ENCODE assay signal across 23 cellular contexts in the genomic region with DNA sequence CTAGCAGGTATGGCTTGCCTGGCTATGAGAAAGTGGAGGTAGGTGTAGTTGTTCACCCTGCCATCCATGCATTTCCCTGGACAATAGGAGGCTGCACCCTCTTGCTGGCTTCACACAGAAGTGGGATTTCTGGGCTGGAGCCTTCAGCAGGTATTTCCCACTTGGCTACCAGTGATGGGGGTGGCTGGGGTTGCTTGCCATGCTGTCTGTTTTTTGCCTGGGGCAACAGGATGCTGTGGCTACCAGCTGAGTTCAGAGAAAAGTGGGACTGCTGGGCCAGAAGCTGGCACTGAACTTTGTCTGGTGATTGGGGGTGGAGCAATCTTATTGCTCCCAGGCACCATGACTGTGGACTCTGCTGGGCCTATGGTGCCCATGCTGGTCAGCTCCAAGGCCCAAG.
DNase-seq lines count a peak whose midpoint lies in the region; ATAC-seq and TF ChIP-seq lines count a peak whose summit lies in the region.
"Had no signal": no experiment of that assay in that cellular context is flagged by ENCODE, and none has a peak within 500 bp of the region (broad histone marks: within the 10 kb centered on the region; RNA-seq: fewer than 3 reads in every experiment).

No MANE protein-coding gene starts in this region.

- no peak overlapping the region for H3K27ac Mint-ChIP-seq in naive thymus-derived CD4-positive, alpha-beta T cell
- H3K27ac Mint-ChIP-seq in stimulated activated naive CD8-positive, alpha-beta T cell treated with anti-CD3 and anti-CD28 coated beads, Interleukin-15, amount 100 ng/mL, for 72 hours = no peak overlapping the region
- H3K27ac Mint-ChIP-seq: CD14-positive monocyte; CD4-positive, alpha-beta memory T cell; CD4-positive, CD25-positive, alpha-beta regulatory T cell; CD8-positive, alpha-beta memory T cell had no signal

- no peak overlapping the region for H2BK120ac ChIP-seq in neuronal stem cell (ENCODE audit: low read depth, low read length)

- H3K4me1 Mint-ChIP-seq in naive thymus-derived CD4-positive, alpha-beta T cell = no peaks in the 10 kb centered on the region
- H3K4me1 Mint-ChIP-seq in stimulated activated naive CD8-positive, alpha-beta T cell treated with anti-CD3 and anti-CD28 coated beads, Interleukin-15, amount 100 ng/mL, for 72 hours = no peaks in the 10 kb centered on the region
- H3K4me1 Mint-ChIP-seq: CD14-positive monocyte; CD4-positive, alpha-beta memory T cell; CD4-positive, CD25-positive, alpha-beta regulatory T cell; CD8-positive, alpha-beta memory T cell had no signal

- CTCF ChIA-PET in naive thymus-derived CD4-positive, alpha-beta T cell (lab: Charles Lee) = no interaction called here

- H3K79me2 ChIP-seq in DND-41 (ENCODE audit: insufficient read depth, low read length) = no peaks in the 10 kb centered on the region

- H4K20me1 ChIP-seq in DND-41 (ENCODE audit: insufficient read depth, low read length) = no peaks in the 10 kb centered on the region
- H4K20me1 ChIP-seq: BLaER1 had no signal

- H3K4me3 ChIP-seq in DND-41 (ENCODE audit: low read depth in 1 of 2, low read length in 2 of 2) (no peak overlapping the region), neuronal stem cell (ENCODE audit: low read length in 2 of 2) (peak overlapping the region in 1 of 2 donors; percentile 52)
- H3K4me3 ChIP-seq in naive thymus-derived CD4-positive, alpha-beta T cell (ENCODE audit: low read length) = no peak overlapping the region
- H3K4me3 ChIP-seq: BLaER1 had no signal

- no peak overlapping the region for H3K27ac ChIP-seq in DND-41 (ENCODE audit: low read length)
- no peak overlapping the region for H3K27ac ChIP-seq in neuronal stem cell (replicated peaks; ENCODE audit: low read length)
- H3K27ac ChIP-seq in naive thymus-derived CD4-positive, alpha-beta T cell (ENCODE audit: low read depth, low read length) = no peak overlapping the region
- H3K27ac ChIP-seq: BLaER1 had no signal

- H3K27me3 ChIP-seq in DND-41 (ENCODE audit: insufficient read depth, low read length, poor library complexity) (no peaks in the 10 kb centered on the region), neuronal stem cell (ENCODE audit: control insufficient read depth in 3 of 3, insufficient read depth in 3 of 3, low read depth in 1 of 3, low read length in 3 of 3) (no peaks in the 10 kb centered on the region)
- H3K27me3 ChIP-seq in naive thymus-derived CD4-positive, alpha-beta T cell (ENCODE audit: control insufficient read depth in 2 of 2, insufficient read depth in 2 of 2, low read length in 2 of 2) = no peaks in the 10 kb centered on the region
- H3K27me3 ChIP-seq: BE2C, BLaER1 had no signal

- intact Hi-C loops in naive thymus-derived CD4-positive, alpha-beta T cell (cut with micrococcal nuclease) = no loop called here

- no peak for TF ChIP-seq CTCF in DND-41 (IDR thresholded peaks at IDR 0.05; ENCODE audit: borderline replicate concordance, extremely low read depth, low read length, poor library complexity, severe bottlenecking)

- H3K36me3 Mint-ChIP-seq in naive thymus-derived CD4-positive, alpha-beta T cell = no peaks in the 10 kb centered on the region
- H3K36me3 Mint-ChIP-seq: CD14-positive monocyte; CD4-positive, alpha-beta memory T cell; CD4-positive, CD25-positive, alpha-beta regulatory T cell; CD8-positive, alpha-beta memory T cell had no signal

- peak overlapping the region; percentile 2 for H2AK5ac ChIP-seq in neuronal stem cell (ENCODE audit: low read depth, low read length)

- H4K91ac ChIP-seq in neuronal stem cell (ENCODE audit: low read depth, low read length, poor library complexity) = no peak overlapping the region

- H3K36me3 ChIP-seq in DND-41 (ENCODE audit: insufficient read depth, low read length) = no peaks in the 10 kb centered on the region
- no peaks in the 10 kb centered on the region for H3K36me3 ChIP-seq in neuronal stem cell (replicated peaks in 1 of 2; ENCODE audit: control insufficient read depth in 2 of 2, insufficient read depth in 2 of 2, low read length in 2 of 2)
- no peaks in the 10 kb centered on the region for H3K36me3 ChIP-seq in naive thymus-derived CD4-positive, alpha-beta T cell (ENCODE audit: control insufficient read depth in 2 of 3, insufficient read depth in 3 of 3, low read length in 3 of 3)
- H3K36me3 ChIP-seq: BE2C, BLaER1 had no signal

- no peak overlapping the region for H2BK12ac ChIP-seq in neuronal stem cell (ENCODE audit: low read length)

- H3K9ac ChIP-seq in DND-41 (ENCODE audit: low read depth, low read length) = no peak overlapping the region
- H3K9ac ChIP-seq in neuronal stem cell (ENCODE audit: low read depth, low read length, poor library complexity) = no peak overlapping the region
- H3K9ac ChIP-seq: BLaER1 had no signal

- DNase-seq in DND-41 (peak; percentile 17), M059J (ENCODE audit: low read depth) (peak; percentile 12), RPMI7951 (ENCODE audit: low read depth) (peak; percentile 2), neuronal stem cell (ENCODE audit: low spot score) (no peak)
- DNase-seq in central memory CD4-positive, alpha-beta T cell = no peak
- no peak for DNase-seq in naive thymus-derived CD4-positive, alpha-beta T cell
- DNase-seq in stimulated activated naive CD8-positive, alpha-beta T cell treated with anti-CD3 and anti-CD28 coated beads, Interleukin-15, amount 100 ng/mL, for 72 hours = no peak
- DNase-seq: 8988T; ACHN; BE2C; C1 segment of cervical spinal cord; CD4-positive, alpha-beta memory T cell; CD4-positive, CD25-positive, alpha-beta regulatory T cell; CD8-positive, alpha-beta memory T cell; COR-L47; DMS 273 treated with DMSO at 0.1 percent for 48 hours; DMS153; DMS53; DMS79; GF-D8 had no signal

- no peaks in the 10 kb centered on the region for H3K79me1 ChIP-seq in neuronal stem cell (ENCODE audit: low read depth, low read length)

- H3K4me3 Mint-ChIP-seq in naive thymus-derived CD4-positive, alpha-beta T cell = no peak overlapping the region
- no peak overlapping the region for H3K4me3 Mint-ChIP-seq in stimulated activated naive CD8-positive, alpha-beta T cell treated with anti-CD3 and anti-CD28 coated beads, Interleukin-15, amount 100 ng/mL, for 72 hours
- H3K4me3 Mint-ChIP-seq: CD14-positive monocyte; CD4-positive, alpha-beta memory T cell; CD4-positive, CD25-positive, alpha-beta regulatory T cell had no signal

- POLR2A ChIA-PET in naive thymus-derived CD4-positive, alpha-beta T cell (lab: Charles Lee) = no interaction called here

- no peak overlapping the region for H4K8ac ChIP-seq in neuronal stem cell (ENCODE audit: low read depth, low read length)

- H3K4me2 ChIP-seq in DND-41 (ENCODE audit: insufficient read depth, low read length) = no peak overlapping the region
- H3K4me2 ChIP-seq in neuronal stem cell (ENCODE audit: insufficient read depth, low read length, poor library complexity, severe bottlenecking) = no peak overlapping the region
- H3K4me2 ChIP-seq: BLaER1 had no signal

- H3K27me3 Mint-ChIP-seq in naive thymus-derived CD4-positive, alpha-beta T cell = no peaks in the 10 kb centered on the region
- no peaks in the 10 kb centered on the region for H3K27me3 Mint-ChIP-seq in stimulated activated naive CD8-positive, alpha-beta T cell treated with anti-CD3 and anti-CD28 coated beads, Interleukin-15, amount 100 ng/mL, for 72 hours
- H3K27me3 Mint-ChIP-seq: CD4-positive, alpha-beta memory T cell; CD4-positive, CD25-positive, alpha-beta regulatory T cell; CD8-positive, alpha-beta memory T cell had no signal

- H3K9me3 Mint-ChIP-seq in naive thymus-derived CD4-positive, alpha-beta T cell = peaks cover 0 to 5% (median 0%) of the 10 kb centered on the region in 11 donors
- H3K9me3 Mint-ChIP-seq in stimulated activated naive CD8-positive, alpha-beta T cell treated with anti-CD3 and anti-CD28 coated beads, Interleukin-15, amount 100 ng/mL, for 72 hours = no peaks in the 10 kb centered on the region

- ATAC-seq in DND-41 (ENCODE audit: insufficient read depth, low read depth) = no peak
- ATAC-seq in GM21390 (IDR thresholded peaks at IDR 0.05; ENCODE audit: unreplicated experiment) = no peak
- ATAC-seq in naive thymus-derived CD4-positive, alpha-beta T cell = no peak
- no peak for ATAC-seq in stimulated activated naive CD8-positive, alpha-beta T cell treated with anti-CD3 and anti-CD28 coated beads, Interleukin-15, amount 100 ng/mL, for 72 hours

- H3K4ac ChIP-seq in neuronal stem cell (ENCODE audit: low read length) = no peak overlapping the region

- no peak overlapping the region for H2BK15ac ChIP-seq in neuronal stem cell (ENCODE audit: low read length)

- peak overlapping the region; percentile 41; the same call in 1 of the 2 replicates for H2AFZ ChIP-seq in DND-41 (ENCODE audit: low read depth, low read length)
- no peak overlapping the region for H2AFZ ChIP-seq in neuronal stem cell (ENCODE audit: low read length)

- H3K4me1 ChIP-seq in DND-41 (ENCODE audit: insufficient read depth, low read length) (no peaks in the 10 kb centered on the region), neuronal stem cell (ENCODE audit: control insufficient read depth in 2 of 2, insufficient read depth in 1 of 2, low read depth in 1 of 2, low read length in 2 of 2) (no peaks in the 10 kb centered on the region)
- no peaks in the 10 kb centered on the region for H3K4me1 ChIP-seq in naive thymus-derived CD4-positive, alpha-beta T cell (ENCODE audit: control insufficient read depth in 2 of 2, insufficient read depth in 2 of 2, low read length in 2 of 2)
- H3K4me1 ChIP-seq: BE2C, BLaER1 had no signal

- peak overlapping the region; percentile 67 for H3K14ac ChIP-seq in neuronal stem cell (ENCODE audit: low read length)

- H3K23ac ChIP-seq in neuronal stem cell (ENCODE audit: low read depth, low read length, poor library complexity) = peak overlapping the region; percentile 20

- H2BK5ac ChIP-seq in neuronal stem cell (ENCODE audit: low read length) = no peak overlapping the region

- H3K9me3 ChIP-seq in DND-41 (ENCODE audit: insufficient read depth, low read length, severe bottlenecking) (no peaks in the 10 kb centered on the region), neuronal stem cell (replicated peaks in 1 of 2; ENCODE audit: control insufficient read depth in 2 of 2, insufficient read depth in 1 of 2, low read depth in 1 of 2, low read length in 2 of 2) (no peaks in the 10 kb centered on the region)
- no peaks in the 10 kb centered on the region for H3K9me3 ChIP-seq in naive thymus-derived CD4-positive, alpha-beta T cell (ENCODE audit: control insufficient read depth in 2 of 3, low read length in 3 of 3)
- H3K9me3 ChIP-seq: BE2C, BLaER1 had no signal

- H3K18ac ChIP-seq in neuronal stem cell (ENCODE audit: low read length) = peak overlapping the region; percentile 77

Comparison
In these comparisons a context has a peak if more than half of its experiments do, and no peak if none do; other contexts are left out.
1. DNase-seq: peak in DND-41 (single experiment), M059J (single experiment) and RPMI7951 (single experiment); none in neuronal stem cell (single experiment), central memory CD4-positive, alpha-beta T cell (single experiment), naive thymus-derived CD4-positive, alpha-beta T cell (0 of 9) and stimulated activated naive CD8-positive, alpha-beta T cell treated with anti-CD3 and anti-CD28 coated beads, Interleukin-15, amount 100 ng/mL, for 72 hours (0 of 2).